In the genomic region with DNA sequence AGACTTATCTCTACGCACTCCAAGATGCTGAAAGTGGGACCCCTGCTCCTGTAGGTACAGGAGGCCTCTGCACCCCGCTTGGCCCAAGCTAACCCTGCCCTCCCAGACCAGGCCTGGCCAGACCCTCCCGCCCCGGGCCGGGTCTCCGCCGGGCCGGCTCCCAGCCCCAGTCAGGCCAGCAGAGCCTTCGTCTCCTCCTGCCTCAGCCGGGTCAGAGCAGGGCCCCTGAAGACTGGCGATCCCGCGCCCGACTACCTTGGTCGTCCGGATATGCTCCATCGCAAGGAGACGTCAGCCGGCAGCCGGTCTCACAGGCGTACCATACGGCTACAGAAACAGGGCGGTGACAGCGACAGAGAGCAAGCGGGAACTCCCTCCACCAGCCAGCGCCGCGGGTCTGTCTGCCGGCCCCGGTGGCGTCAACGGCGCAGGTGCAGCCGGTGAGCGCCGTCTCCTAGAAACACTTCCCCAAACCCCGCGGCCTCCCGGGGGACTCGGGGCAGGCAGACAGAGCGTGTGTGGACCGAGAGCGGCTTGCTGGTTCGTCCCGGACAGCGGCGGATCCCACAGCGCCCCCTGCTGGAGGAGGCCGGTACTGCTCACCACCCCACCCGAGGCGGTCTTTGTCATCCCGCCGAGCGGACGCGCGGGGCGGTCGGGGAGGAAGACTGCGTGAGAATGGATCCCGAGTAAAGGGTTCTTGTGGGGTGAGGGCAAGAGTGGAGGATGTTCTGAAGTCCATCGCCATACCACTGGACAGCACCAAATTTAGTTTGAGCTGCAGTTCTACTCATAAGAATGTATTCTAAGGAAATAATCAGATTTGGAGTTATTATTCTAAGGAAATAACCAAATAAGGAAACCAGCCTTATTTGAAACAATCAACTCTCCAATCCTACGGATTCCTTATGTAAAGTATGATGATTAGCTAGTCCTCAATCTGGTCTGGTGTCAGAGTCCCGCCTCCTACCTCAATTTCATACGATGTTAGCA, we compare ENCODE assay signal across 8 cellular contexts. TPM values are rescaled to one million over a fixed set of nuclear protein-coding genes. Genes with fewer than 3 reads are reported as not detected.
DNase-seq lines count a peak whose midpoint lies in the region; ATAC-seq and TF ChIP-seq lines count a peak whose summit lies in the region.

Gene MTMR6 (minus strand): TSS at position 520 of the 993 bp plus-strand sequence. CDS start 241 bp downstream, at position 279.

- TF ChIP-seq RAD21 in liver (IDR thresholded peaks at IDR 0.05) = peak; percentile 67 to 78

- peak within 1 kb of the TSS; percentile 94 to 95 for H3K4me3 Mint-ChIP-seq in CD14-positive monocyte

- H3K4me1 ChIP-seq in liver (ENCODE audit: control insufficient read depth in 4 of 4, insufficient read depth in 4 of 4, low read length in 3 of 4) = peaks cover 0 to 5% (median 4%) of the 10 kb centered on the region in 4 donors

- TF ChIP-seq CTCF in CD14-positive monocyte (IDR thresholded peaks at IDR 0.05) = peak; percentile 100
- peak; percentile 99 for TF ChIP-seq CTCF in liver (IDR thresholded peaks at IDR 0.05; ENCODE audit: low read depth, low read length, missing input control)

- peak within 1 kb of the TSS; percentile 93 to 95 for H3K27ac ChIP-seq in liver (ENCODE audit: low read depth in 1 of 2, low read length in 2 of 2)

- H3K27ac Mint-ChIP-seq in CD14-positive monocyte = peak within 1 kb of the TSS; percentile 97 to 99 (median 99)

- DNase-seq in CD14-positive monocyte (ENCODE audit: low spot score) (peak; percentile 96), NCI-H748 treated with DMSO at 0.1 percent for 48 hours (lab: John Stamatoyannopoulos, UW) (peak; percentile 97), dermis blood vessel endothelial cell (peak; percentile 95)
- peak; percentile 91 to 94 for DNase-seq in activated CD4-positive, alpha-beta T cell treated with anti-CD3 and anti-CD28 coated beads, Interleukin-2, amount 50 U/mL, for 4 hours
- peak; percentile 88 to 97 for DNase-seq in stimulated activated CD4-positive, alpha-beta T cell treated with anti-CD3 and anti-CD28 coated beads, Interleukin-4, amount 100 ng/mL, for 4 hours

- H3K9me3 ChIP-seq in liver (ENCODE audit: control insufficient read depth in 4 of 4, low read length in 3 of 4) = no peaks in the 10 kb centered on the region

- intact Hi-C loops in CD14-positive monocyte (cut with micrococcal nuclease) = loop anchor here (5.0 to 10.0 kb wide), 2 partner anchors 35 to 52 kb away; no protein-coding TSS in a partner anchor

- peaks cover 2 to 4% (median 2%) of the 10 kb centered on the region in 3 donors for H3K27me3 Mint-ChIP-seq in CD14-positive monocyte (ENCODE audit: low read depth in 3 of 3)

- ATAC-seq in GM19328 (IDR thresholded peaks at IDR 0.05; ENCODE audit: unreplicated experiment) (peak; percentile 99), HG03520 (IDR thresholded peaks at IDR 0.05; ENCODE audit: unreplicated experiment) (peak; percentile 92)

- no peaks in the 10 kb centered on the region for H3K9me3 Mint-ChIP-seq in CD14-positive monocyte

- H3K4me1 Mint-ChIP-seq in CD14-positive monocyte = peaks cover 44% of the 10 kb centered on the region

- H3K4me3 ChIP-seq in liver (ENCODE audit: low read depth in 1 of 3, low read length in 3 of 3) = peak within 1 kb of the TSS; percentile 67 to 90 (median 87)

- no peaks in the 10 kb centered on the region for H3K36me3 ChIP-seq in liver (ENCODE audit: control insufficient read depth in 4 of 4, insufficient read depth in 3 of 4, low read depth in 1 of 4, low read length in 3 of 4)

- H3K9ac ChIP-seq in liver (ENCODE audit: low read depth in 1 of 2, low read length in 2 of 2) = peak within 1 kb of the TSS; percentile 91 to 93

- H3K36me3 Mint-ChIP-seq in CD14-positive monocyte = peaks cover 10 to 24% of the 10 kb centered on the region in 2 donors

- 2% methylated on average over 65 of the region's 65 CpGs for WGBS in liver

- no peaks in the 10 kb centered on the region for H3K27me3 ChIP-seq in liver (ENCODE audit: control insufficient read depth in 4 of 4, insufficient read depth in 4 of 4, low read length in 3 of 4)

TF ChIP-seq in liver, 16 proteins besides CTCF, POLR2A, EP300 and RAD21:
- TF ChIP-seq HNF4A (conservative IDR thresholded peaks at IDR 0.05) = peak in 1 of 2 donors; percentile 9
- peak; percentile 8 for TF ChIP-seq SP1 (IDR thresholded peaks at IDR 0.05)
- TF ChIP-seq GABPA (IDR thresholded peaks at IDR 0.05 in 1 of 2, conservative IDR thresholded peaks at IDR 0.05 in 1 of 2) = peak; percentile 7 to 51
- peak in 1 of 2 donors; percentile 10 for TF ChIP-seq RXRA (IDR thresholded peaks at IDR 0.05)
- no peak for TF ChIP-seq REST (IDR thresholded peaks at IDR 0.05)
- TF ChIP-seq, protein P1, sequence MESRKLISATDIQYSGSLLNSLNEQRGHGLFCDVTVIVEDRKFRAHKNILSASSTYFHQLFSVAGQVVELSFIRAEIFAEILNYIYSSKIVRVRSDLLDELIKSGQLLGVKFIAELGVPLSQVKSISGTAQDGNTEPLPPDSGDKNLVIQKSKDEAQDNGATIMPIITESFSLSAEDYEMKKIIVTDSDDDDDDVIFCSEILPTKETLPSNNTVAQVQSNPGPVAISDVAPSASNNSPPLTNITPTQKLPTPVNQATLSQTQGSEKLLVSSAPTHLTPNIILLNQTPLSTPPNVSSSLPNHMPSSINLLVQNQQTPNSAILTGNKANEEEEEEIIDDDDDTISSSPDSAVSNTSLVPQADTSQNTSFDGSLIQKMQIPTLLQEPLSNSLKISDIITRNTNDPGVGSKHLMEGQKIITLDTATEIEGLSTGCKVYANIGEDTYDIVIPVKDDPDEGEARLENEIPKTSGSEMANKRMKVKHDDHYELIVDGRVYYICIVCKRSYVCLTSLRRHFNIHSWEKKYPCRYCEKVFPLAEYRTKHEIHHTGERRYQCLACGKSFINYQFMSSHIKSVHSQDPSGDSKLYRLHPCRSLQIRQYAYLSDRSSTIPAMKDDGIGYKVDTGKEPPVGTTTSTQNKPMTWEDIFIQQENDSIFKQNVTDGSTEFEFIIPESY (IDR thresholded peaks at IDR 0.05) = no peak
- no peak for TF ChIP-seq JUND (IDR thresholded peaks at IDR 0.05)
- no peak for TF ChIP-seq MAX (IDR thresholded peaks at IDR 0.05)
- TF ChIP-seq ATF3 (IDR thresholded peaks at IDR 0.05) = no peak
- TF ChIP-seq YY1 (IDR thresholded peaks at IDR 0.05) = peak; percentile 61

RNA-seq across cellular contexts. Expression of gene MTMR6, which starts in this region (rescaled TPM):
- polyA plus RNA-seq in CD14-positive monocyte = 10 to 100 TPM; 24.4 to 31.9 TPM
- total RNA-seq in dermis blood vessel endothelial cell = 24.0 and 30.0 TPM in 2 replicates
- 10 to 100 TPM in 1 of 2 donors, 1 to 10 TPM in 1; 9.2 to 12.6 TPM for total RNA-seq in liver
- polyA plus RNA-seq in liver = 1 to 10 TPM; 5.3 to 6.1 TPM

Comparison
In these comparisons a context has a peak if more than half of its experiments do, and no peak if none do; other contexts are left out.
1. Peak in every context shown above with its lines: DNase-seq, ATAC-seq, H3K4me3 ChIP-seq and H3K27ac ChIP-seq.